ENCODE assay signal across 1 cellular context in genomic region chr12:108653082-108653516, GRCh38.
TF ChIP-seq lines count a peak whose summit lies in the region.

No MANE protein-coding gene starts in this region.

TF ChIP-seq in WTC11, 78 proteins besides CTCF, POLR2A, EP300 and RAD21 (continued from another document):
- TF ChIP-seq SP1 (CRISPR knock-in tag; conservative IDR thresholded peaks at IDR 0.05): no peak
- no peak for TF ChIP-seq ZNF671 (CRISPR knock-in tag; IDR thresholded peaks at IDR 0.05)
- TF ChIP-seq ELF4 (CRISPR knock-in tag; IDR thresholded peaks at IDR 0.05; ENCODE audit: low read depth): no peak
- no peak for TF ChIP-seq ZNF121 (CRISPR knock-in tag; IDR thresholded peaks at IDR 0.05)
- TF ChIP-seq ZNF281 (CRISPR knock-in tag; IDR thresholded peaks at IDR 0.05): no peak
- no peak for TF ChIP-seq ZNF423 (CRISPR knock-in tag; IDR thresholded peaks at IDR 0.05)
- TF ChIP-seq ERG (CRISPR knock-in tag; IDR thresholded peaks at IDR 0.05): no peak
- TF ChIP-seq ZNF396 (CRISPR knock-in tag; IDR thresholded peaks at IDR 0.05; ENCODE audit: borderline replicate concordance): no peak
